16 cellular contexts compared by ENCODE assay signal in genomic region chr11:103842795-103843194, GRCh38.
DNase-seq lines count a peak whose midpoint lies in the region; TF ChIP-seq lines count a peak whose summit lies in the region.
"Had no signal": no experiment of that assay in that cellular context is flagged by ENCODE, and none has a peak within 500 bp of the region (broad histone marks: within the 10 kb centered on the region; RNA-seq: fewer than 3 reads in every experiment).

No MANE protein-coding gene starts in this region.

- H4K91ac ChIP-seq in mesenchymal stem cell (ENCODE audit: low read length): no peak overlapping the region

- H4K8ac ChIP-seq in mesenchymal stem cell (ENCODE audit: low read length): no peak overlapping the region

- no peak overlapping the region for H3K9ac ChIP-seq in mesenchymal stem cell (ENCODE audit: low read length)

- H2AFZ ChIP-seq in mesenchymal stem cell (ENCODE audit: low read depth, low read length) (no peak overlapping the region), osteoblast (ENCODE audit: low read length) (no peak overlapping the region)

- no peak overlapping the region for H2BK12ac ChIP-seq in mesenchymal stem cell (ENCODE audit: low read length in 2 of 2)

- no peak overlapping the region for H3K4ac ChIP-seq in mesenchymal stem cell (ENCODE audit: low read depth in 1 of 2, low read length in 2 of 2)

- no peaks in the 10 kb centered on the region for H3K27me3 ChIP-seq in mesenchymal stem cell (ENCODE audit: control insufficient read depth in 1 of 2, insufficient read depth in 1 of 2, low read length in 2 of 2)
- H3K27me3 ChIP-seq in osteoblast (ENCODE audit: insufficient read depth, low read length): no peaks in the 10 kb centered on the region

- H3K18ac ChIP-seq in mesenchymal stem cell (ENCODE audit: low read depth in 1 of 2, low read length in 2 of 2): no peak overlapping the region

- H3K9me3 ChIP-seq in mesenchymal stem cell (ENCODE audit: control insufficient read depth, low read length) (no peaks in the 10 kb centered on the region), osteoblast (ENCODE audit: low read depth, low read length) (no peaks in the 10 kb centered on the region)
- H3K9me3 ChIP-seq: thoracic aorta had no signal

- no peak overlapping the region for H2BK15ac ChIP-seq in mesenchymal stem cell (ENCODE audit: low read depth, poor library complexity, severe bottlenecking)

- in situ Hi-C loops in astrocyte of the cerebellum (cut with HindIII; ENCODE audit: low sequenced_read_pairs): no loop called here

- no peak overlapping the region for H3K14ac ChIP-seq in mesenchymal stem cell (ENCODE audit: low read length in 2 of 2)

- H3K4me1 ChIP-seq in mesenchymal stem cell (ENCODE audit: control insufficient read depth, insufficient read depth, low read depth, low read length) (no peaks in the 10 kb centered on the region), osteoblast (ENCODE audit: insufficient read depth, low read length) (no peaks in the 10 kb centered on the region)

- no CpG with 5 or more reads among the region's 2 CpGs for WGBS in mesenchymal stem cell

- H2AK5ac ChIP-seq in mesenchymal stem cell (ENCODE audit: low read length, severe bottlenecking): no peak overlapping the region

- no peak overlapping the region for H2BK120ac ChIP-seq in mesenchymal stem cell (ENCODE audit: low read depth, low read length)

- TF ChIP-seq CTCF in AG10803 (conservative IDR thresholded peaks at IDR 0.05; ENCODE audit: low read length): no peak; the same call in 1 of the 2 replicates
- no peak for TF ChIP-seq CTCF in astrocyte of the cerebellum (IDR thresholded peaks at IDR 0.05; ENCODE audit: low read depth, low read length, missing control alignments)
- TF ChIP-seq CTCF in osteoblast (IDR thresholded peaks at IDR 0.05; ENCODE audit: extremely low read depth, low read depth, low read length): no peak

- DNase-seq in AG10803 (ENCODE audit: low read depth) (peak; percentile 79), HCEC 1CT (peak; percentile 64), astrocyte of the cerebellum (ENCODE audit: low read depth) (peak; percentile 67), mesenchymal stem cell (peak; percentile 6), NCI-H2171 treated with DMSO at 0.1 percent for 48 hours (lab: John Stamatoyannopoulos, UW) (no peak), osteoblast (ENCODE audit: insufficient read length, low spot score, missing footprints) (no peak)
- DNase-seq in stimulated activated CD8-positive, alpha-beta memory T cell treated with anti-CD3 and anti-CD28 coated beads, Interleukin-4, amount 100 ng/mL, for 48 hours: no peak
- DNase-seq: activated B cell treated with CpG ODN at 0.5 μM for 24 hours; activated CD8-positive, alpha-beta memory T cell treated with anti-CD3 and anti-CD28 coated beads, Interleukin-2, amount 10 ng/mL, durations not matched to agents 7 days and 5 days; activated gamma-delta T cell treated with Interleukin-2 at 50 U/mL for 16 hours; endodermal cell; H7; head of caudate nucleus; stimulated activated CD4-positive, alpha-beta T cell treated with anti-CD3 and anti-CD28 coated beads, Interleukin-1b, Interleukin-23, amount 100 ng/mL, for 48 hours; SW 1271 had no signal

- no peaks in the 10 kb centered on the region for H3K79me2 ChIP-seq in osteoblast (ENCODE audit: insufficient read depth, low read length)

- H2BK5ac ChIP-seq in mesenchymal stem cell (ENCODE audit: low read depth, low read length, poor library complexity, severe bottlenecking): no peak overlapping the region

- H3K4me2 ChIP-seq in mesenchymal stem cell (ENCODE audit: low read length, poor library complexity, severe bottlenecking): no peak overlapping the region
- H3K4me2 ChIP-seq in osteoblast (ENCODE audit: insufficient read depth, low read length): no peak overlapping the region

- H3K4me3 ChIP-seq in AG10803 (ENCODE audit: low read length) (no peak overlapping the region), astrocyte of the cerebellum (ENCODE audit: low read depth, low read length) (no peak overlapping the region), mesenchymal stem cell (ENCODE audit: insufficient read depth in 1 of 2, low read depth in 1 of 2, low read length in 2 of 2) (no peak overlapping the region), osteoblast (ENCODE audit: insufficient read depth, low read length) (no peak overlapping the region)
- H3K4me3 ChIP-seq: thoracic aorta had no signal

- no peaks in the 10 kb centered on the region for H4K20me1 ChIP-seq in osteoblast (ENCODE audit: insufficient read depth, low read length)

- H3K36me3 ChIP-seq in mesenchymal stem cell (ENCODE audit: control insufficient read depth in 1 of 2, insufficient read depth in 2 of 2, low read depth in 1 of 2, low read length in 2 of 2) (no peaks in the 10 kb centered on the region), osteoblast (ENCODE audit: insufficient read depth, low read length) (no peaks in the 10 kb centered on the region)
- H3K36me3 ChIP-seq: thoracic aorta had no signal

- no peaks in the 10 kb centered on the region for H3K79me1 ChIP-seq in mesenchymal stem cell (replicated peaks; ENCODE audit: low read length, poor library complexity, severe bottlenecking)

- no peak overlapping the region for H3K23ac ChIP-seq in mesenchymal stem cell (ENCODE audit: low read length in 2 of 2)

- H3K27ac ChIP-seq in mesenchymal stem cell (ENCODE audit: low read length, poor library complexity, severe bottlenecking) (no peak overlapping the region), osteoblast (ENCODE audit: low read depth, low read length) (no peak overlapping the region)
- H3K27ac ChIP-seq: thoracic aorta had no signal

Comparison
In these comparisons a context has a peak if more than half of its experiments do, and no peak if none do; other contexts are left out.
1. DNase-seq: peak in AG10803 (single experiment), HCEC 1CT (single experiment), astrocyte of the cerebellum (single experiment) and mesenchymal stem cell (single experiment); none in NCI-H2171 treated with DMSO at 0.1 percent for 48 hours (single experiment), osteoblast (single experiment) and stimulated activated CD8-positive, alpha-beta memory T cell treated with anti-CD3 and anti-CD28 coated beads, Interleukin-4, amount 100 ng/mL, for 48 hours (single experiment).